ENCODE assay signal across 17 cellular contexts in genomic region chr10:88557659-88558058, GRCh38. TPM values are rescaled to one million over a fixed set of nuclear protein-coding genes. Genes with fewer than 3 reads are reported as not detected.
DNase-seq lines count a peak whose midpoint lies in the region; ATAC-seq and TF ChIP-seq lines count a peak whose summit lies in the region.
"Had no signal": no experiment of that assay in that cellular context is flagged by ENCODE, and none has a peak within 500 bp of the region (broad histone marks: within the 10 kb centered on the region; RNA-seq: fewer than 3 reads in every experiment).

No MANE protein-coding gene starts in this region.

- H3K36me3 Mint-ChIP-seq in HFFc6 (ENCODE audit: low read depth) = no peaks in the 10 kb centered on the region

- H3K4me3 ChIP-seq in AG09309 (ENCODE audit: control insufficient read depth, low read depth, low read length) (no peak overlapping the region), astrocyte of the cerebellum (ENCODE audit: low read depth, low read length) (no peak overlapping the region)
- H3K4me3 ChIP-seq: psoas muscle had no signal

- H3K27me3 Mint-ChIP-seq in HFFc6 (ENCODE audit: insufficient read depth) = peaks cover 2% of the 10 kb centered on the region; the same call in 1 of the 2 replicates
- H3K27me3 Mint-ChIP-seq: B cell, naive B cell, T-helper 17 cell had no signal

- DNase-seq in AG09309 (ENCODE audit: low read depth) (peak; percentile 49), HFFc6 (peak; percentile 30), astrocyte of the cerebellum (ENCODE audit: low read depth) (peak; percentile 57), inferior parietal cortex (ENCODE audit: extremely low spot score) (peak; percentile 22), HUDEP-2 (lab: John Stamatoyannopoulos, UW; ENCODE audit: unreplicated experiment in 76 of 76) (no peak), NCI-H1930 (lab: John Stamatoyannopoulos, UW) (no peak)
- DNase-seq: anterior cingulate cortex, MM.1S, naive B cell, NCI-H774, psoas muscle, T-helper 17 cell had no signal

- no peak overlapping the region for H3K4me3 Mint-ChIP-seq in HFFc6
- H3K4me3 Mint-ChIP-seq: B cell, naive B cell, T-helper 17 cell had no signal

- no peak overlapping the region for H3K27ac Mint-ChIP-seq in HFFc6
- H3K27ac Mint-ChIP-seq: activated T-helper 2 cell treated with anti-CD3 and anti-CD28 coated beads, Interferon-gamma antibody, Interleukin-2, Interleukin-4, amounts not matched to agents 10 μg/mL and 5 μg/mL and 100 μg/mL, durations not matched to agents 14 hours and 24 hours and 36 hours; B cell; T-helper 17 cell had no signal

- no peak for ATAC-seq in GM18861 (IDR thresholded peaks at IDR 0.05; ENCODE audit: unreplicated experiment)
- ATAC-seq in GM18873 (IDR thresholded peaks at IDR 0.05; ENCODE audit: low FRiP score, unreplicated experiment) = no peak
- ATAC-seq: foreskin keratinocyte, psoas muscle, T-helper 17 cell had no signal

- peaks cover 9% of the 10 kb centered on the region for H3K4me1 Mint-ChIP-seq in HFFc6 (ENCODE audit: low read depth)
- H3K4me1 Mint-ChIP-seq: B cell, naive B cell had no signal

- TF ChIP-seq CTCF in AG09309 (IDR thresholded peaks at IDR 0.05; ENCODE audit: control insufficient read depth, insufficient read depth, low read depth, low read length, missing control alignments) (no peak), HFFc6 (IDR thresholded peaks at IDR 0.05) (no peak), astrocyte of the cerebellum (IDR thresholded peaks at IDR 0.05; ENCODE audit: low read depth, low read length, missing control alignments) (no peak)

- in situ Hi-C loops in astrocyte of the cerebellum (cut with HindIII; ENCODE audit: low sequenced_read_pairs) = no loop called here

- H3K9me3 Mint-ChIP-seq in HFFc6 = no peaks in the 10 kb centered on the region
- H3K9me3 Mint-ChIP-seq: activated T-helper 2 cell treated with anti-CD3 and anti-CD28 coated beads, Interferon-gamma antibody, Interleukin-2, Interleukin-4, amounts not matched to agents 10 μg/mL and 5 μg/mL and 100 μg/mL, durations not matched to agents 14 hours and 24 hours and 36 hours; naive B cell had no signal

RNA-seq across cellular contexts. Expression of gene RNLS, which starts 25.5 kb away (rescaled TPM):
- total RNA-seq in HFFc6 (2021; fragmentation: NEBNext Ultra II Directional; extraction: Animal tissue kit (Norgen Biotek cat#: 25700)) = 1 to 10 TPM; 1.8 to 3.1 (median 2.4) TPM

RNA-seq across cellular contexts. Expression of gene LIPJ, which starts 28.9 kb away (rescaled TPM):
- total RNA-seq in HFFc6 (2021; fragmentation: NEBNext Ultra II Directional; extraction: Animal tissue kit (Norgen Biotek cat#: 25700)) = not detected
- total RNA-seq: activated T-helper 2 cell treated with anti-CD3 and anti-CD28 coated beads, Interferon-gamma antibody, Interleukin-2, Interleukin-4, amounts not matched to agents 10 μg/mL and 5 μg/mL and 100 μg/mL, durations not matched to agents 14 hours and 24 hours and 36 hours; foreskin keratinocyte; T-helper 17 cell had no signal

Comparison
In these comparisons a context has a peak if more than half of its experiments do, and no peak if none do; other contexts are left out.
1. DNase-seq: peak in AG09309 (single experiment), HFFc6 (single experiment), astrocyte of the cerebellum (single experiment) and inferior parietal cortex (single experiment); none in HUDEP-2 (0 of 76) and NCI-H1930 (0 of 2).